18 cellular contexts compared by ENCODE assay signal in genomic region chr11:69533296-69534165, GRCh38. TPM values are rescaled to one million over a fixed set of nuclear protein-coding genes. Genes with fewer than 3 reads are reported as not detected.
"Had no signal": no experiment of that assay in that cellular context is flagged by ENCODE, and none has a peak within 500 bp of the region (broad histone marks: within the 10 kb centered on the region; RNA-seq: fewer than 3 reads in every experiment).

No MANE protein-coding gene starts in this region.

- DNase-seq: activated CD4-positive, alpha-beta T cell treated with anti-CD3 and anti-CD28 coated beads, Interleukin-2, amount 10 ng/mL, durations not matched to agents 7 days and 5 days; activated CD4-positive, CD25-positive, alpha-beta regulatory T cell; activated CD8-positive, alpha-beta memory T cell treated with anti-CD3 and anti-CD28 coated beads for 24 hours; activated naive CD8-positive, alpha-beta T cell treated with anti-CD3 and anti-CD28 coated beads for 36 hours; amygdala; effector CD8-positive, alpha-beta T cell; foreskin keratinocyte; SW 1271 had no signal

- H3K4me3 Mint-ChIP-seq: activated CD4-positive, alpha-beta T cell treated with anti-CD3 and anti-CD28 coated beads, Interleukin-2, amount 10 ng/mL, durations not matched to agents 7 days and 5 days; activated naive CD8-positive, alpha-beta T cell treated with anti-CD3 and anti-CD28 coated beads for 36 hours; brain; central memory CD8-positive, alpha-beta T cell; neural progenitor cell; stimulated activated naive CD8-positive, alpha-beta T cell treated with anti-CD3 and anti-CD28 coated beads, Interleukin-15, Interleukin-2, amounts not matched to agents 100 ng/mL and 50 ng/mL, for 24 hours; type B pancreatic cell had no signal

- H3K27me3 ChIP-seq: neural progenitor cell had no signal

- H3K27ac Mint-ChIP-seq: activated CD4-positive, alpha-beta T cell treated with anti-CD3 and anti-CD28 coated beads, Interleukin-2, amount 10 ng/mL, durations not matched to agents 7 days and 5 days; activated naive CD8-positive, alpha-beta T cell treated with anti-CD3 and anti-CD28 coated beads for 36 hours; brain; neural progenitor cell; stimulated activated naive CD8-positive, alpha-beta T cell treated with anti-CD3 and anti-CD28 coated beads, Interleukin-15, Interleukin-2, amounts not matched to agents 100 ng/mL and 50 ng/mL, for 24 hours; type B pancreatic cell had no signal

- H3K4me3 ChIP-seq: neural progenitor cell, smooth muscle cell had no signal

- H3K36me3 Mint-ChIP-seq: activated naive CD8-positive, alpha-beta T cell treated with anti-CD3 and anti-CD28 coated beads for 36 hours; brain; neural progenitor cell; type B pancreatic cell had no signal

- ATAC-seq: foreskin keratinocyte had no signal

- H3K9me3 Mint-ChIP-seq: activated CD4-positive, alpha-beta T cell treated with anti-CD3 and anti-CD28 coated beads, Interleukin-2, amount 10 ng/mL, durations not matched to agents 7 days and 5 days; activated naive CD8-positive, alpha-beta T cell treated with anti-CD3 and anti-CD28 coated beads for 36 hours; brain; central memory CD8-positive, alpha-beta T cell; stimulated activated naive CD8-positive, alpha-beta T cell treated with anti-CD3 and anti-CD28 coated beads, Interleukin-15, Interleukin-2, amounts not matched to agents 100 ng/mL and 50 ng/mL, for 24 hours; type B pancreatic cell had no signal

- H3K27ac ChIP-seq: foreskin keratinocyte, neural progenitor cell, parathyroid adenoma had no signal

- H3K36me3 ChIP-seq: neural progenitor cell had no signal

- H3K4me1 ChIP-seq: foreskin keratinocyte, neural progenitor cell, parathyroid adenoma had no signal

- H3K4me1 Mint-ChIP-seq: activated CD4-positive, alpha-beta T cell treated with anti-CD3 and anti-CD28 coated beads, Interleukin-2, amount 10 ng/mL, durations not matched to agents 7 days and 5 days; activated naive CD8-positive, alpha-beta T cell treated with anti-CD3 and anti-CD28 coated beads for 36 hours; brain; neural progenitor cell had no signal

RNA-seq across cellular contexts. Expression of gene LINC01488, which starts 52.1 kb away (rescaled TPM):
- total RNA-seq: activated CD4-positive, alpha-beta T cell treated with anti-CD3 and anti-CD28 coated beads, Interleukin-2, amount 10 ng/mL, durations not matched to agents 7 days and 5 days; activated naive CD8-positive, alpha-beta T cell treated with anti-CD3 and anti-CD28 coated beads for 36 hours; foreskin keratinocyte; lower leg skin; smooth muscle cell; T-helper 2 cell treated with Interferon-gamma antibody and Interleukin-4, amounts not matched to agents 100 ng/mL and 5 ng/mL, for 36 hours; temporal lobe had no signal
- polyA plus RNA-seq: foreskin keratinocyte, smooth muscle cell had no signal
